In the genomic region with DNA sequence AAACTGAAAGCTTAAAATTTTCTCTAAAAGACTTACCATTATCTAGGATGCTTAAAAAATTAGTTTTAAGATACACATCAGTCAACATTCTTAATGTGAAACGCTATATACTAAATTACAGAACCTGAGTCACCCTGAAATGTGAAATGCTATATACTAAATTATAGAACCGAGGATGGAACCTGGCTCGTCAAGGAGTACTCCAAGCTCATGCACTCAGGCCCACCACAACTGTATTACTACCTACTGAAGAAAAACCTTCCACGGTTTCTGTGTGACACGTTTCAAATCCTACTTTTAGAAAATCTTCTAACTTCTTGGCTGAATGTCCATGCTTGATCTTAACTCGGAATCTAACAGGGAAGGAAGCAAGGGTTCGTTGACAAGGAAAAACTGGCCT, we compare ENCODE assay signal across 7 cellular contexts. TPM values are rescaled to one million over a fixed set of nuclear protein-coding genes. Genes with fewer than 3 reads are reported as not detected.
DNase-seq lines count a peak whose midpoint lies in the region; ATAC-seq, FAIRE-seq and TF ChIP-seq lines count a peak whose summit lies in the region.

No MANE protein-coding gene starts in this region.

- H3K4me3 ChIP-seq in HFF-Myc (replicated peaks; ENCODE audit: low read depth, low read length) (peak overlapping the region; percentile 88), hepatocyte (peak overlapping the region; percentile 77)

- peaks cover 0 to 2% of the 10 kb centered on the region in 2 donors for H3K36me3 Mint-ChIP-seq in stimulated activated naive B cell treated with anti-CD40 and anti-IgM and Interleukin-4, amounts not matched to agents 10 μg/mL and 1 μg/mL and 100 μg/mL, for 72 hours

- H3K36me3 ChIP-seq in hepatocyte (replicated peaks; ENCODE audit: insufficient read depth, low read depth): no peaks in the 10 kb centered on the region

- no peaks in the 10 kb centered on the region for H3K9me3 ChIP-seq in hepatocyte (ENCODE audit: low read depth)

- peaks cover 18% of the 10 kb centered on the region for H4K20me1 ChIP-seq in hepatocyte (ENCODE audit: insufficient read depth, poor library complexity, severe bottlenecking)

- H3K79me2 ChIP-seq in hepatocyte: peaks cover 55% of the 10 kb centered on the region

- H3K4me3 Mint-ChIP-seq in stimulated activated naive B cell treated with anti-CD40 and anti-IgM and Interleukin-4, amounts not matched to agents 10 μg/mL and 1 μg/mL and 100 μg/mL, for 72 hours: peak overlapping the region; percentile 90 to 93

- no peaks in the 10 kb centered on the region for H3K27me3 ChIP-seq in hepatocyte

- peak overlapping the region; percentile 64 for H2AFZ ChIP-seq in hepatocyte

- H3K27ac Mint-ChIP-seq in stimulated activated naive B cell treated with anti-CD40 and anti-IgM and Interleukin-4, amounts not matched to agents 10 μg/mL and 1 μg/mL and 100 μg/mL, for 72 hours: peak overlapping the region; percentile 95

- peak overlapping the region; percentile 89 for H3K4me2 ChIP-seq in hepatocyte

- no peak for ATAC-seq in stimulated activated naive B cell treated with anti-CD40 and anti-IgM and Interleukin-4, amounts not matched to agents 10 μg/mL and 1 μg/mL and 100 μg/mL, for 72 hours (replicated peaks)
- no peak for ATAC-seq in GM18498 (IDR thresholded peaks at IDR 0.05; ENCODE audit: unreplicated experiment)

- peaks cover 8% of the 10 kb centered on the region for H3K4me1 ChIP-seq in hepatocyte (ENCODE audit: insufficient read depth)

- 11% methylated on average over 7 of the region's 7 CpGs for WGBS in hepatocyte (ENCODE audit: low lambda C conversion rate, missing lambda C conversion rate)

- H3K27me3 Mint-ChIP-seq in stimulated activated naive B cell treated with anti-CD40 and anti-IgM and Interleukin-4, amounts not matched to agents 10 μg/mL and 1 μg/mL and 100 μg/mL, for 72 hours: no peaks in the 10 kb centered on the region

- no peak for DNase-seq in HFF-Myc (ENCODE audit: extremely low read depth, low read depth)
- DNase-seq in hepatocyte (ENCODE audit: low spot score): no peak
- no peak for DNase-seq in stimulated activated naive B cell treated with anti-CD40 and anti-IgM and Interleukin-4, amounts not matched to agents 10 μg/mL and 1 μg/mL and 100 μg/mL, for 72 hours
- DNase-seq in NCI-H2107 treated with DMSO at 0.1 percent for 48 hours (lab: John Stamatoyannopoulos, UW; ENCODE audit: unreplicated experiment): no peak
- no peak for DNase-seq in frontal cortex (ENCODE audit: low spot score in 2 of 2)

- TF ChIP-seq CTCF in HFF-Myc (IDR thresholded peaks at IDR 0.05; ENCODE audit: low read depth, low read length, missing control alignments) (no peak), VCaP (conservative IDR thresholded peaks at IDR 0.05) (no peak), hepatocyte (IDR thresholded peaks at IDR 0.05; ENCODE audit: poor library complexity) (no peak)

- H3K27ac ChIP-seq in VCaP (peak overlapping the region; percentile 65), hepatocyte (peak overlapping the region; percentile 81)

- H3K4me1 Mint-ChIP-seq in stimulated activated naive B cell treated with anti-CD40 and anti-IgM and Interleukin-4, amounts not matched to agents 10 μg/mL and 1 μg/mL and 100 μg/mL, for 72 hours: peaks cover 21 to 48% of the 10 kb centered on the region in 2 donors

- no peaks in the 10 kb centered on the region for H3K9me3 Mint-ChIP-seq in stimulated activated naive B cell treated with anti-CD40 and anti-IgM and Interleukin-4, amounts not matched to agents 10 μg/mL and 1 μg/mL and 100 μg/mL, for 72 hours

- FAIRE-seq in frontal cortex (lab: Jason Lieb, UNC): no peak

- H3K9me2 ChIP-seq in hepatocyte (replicated peaks; ENCODE audit: insufficient read depth): no peaks in the 10 kb centered on the region

RNA-seq across cellular contexts. Expression of gene PRKD3, which starts 1.5 kb away (rescaled TPM):
- total RNA-seq in hepatocyte: 35.9 and 36.4 TPM in 2 replicates
- 17.3 and 20.7 TPM in 2 replicates for polyA plus RNA-seq in hepatocyte
- total RNA-seq in frontal cortex: 24.1 TPM

RNA-seq across cellular contexts. Expression of gene QPCT, which starts 21.3 kb away (rescaled TPM):
- total RNA-seq in hepatocyte: 2.0 TPM in 1 of 2 replicates, not detected in the other
- 0.36 and 0.81 TPM in 2 replicates for polyA plus RNA-seq in hepatocyte
- 22.0 TPM for total RNA-seq in frontal cortex
